8 cellular contexts compared by ENCODE assay signal in genomic region chr1:206470692-206471414, GRCh38. TPM values are rescaled to one million over a fixed set of nuclear protein-coding genes. Genes with fewer than 3 reads are reported as not detected.
DNase-seq lines count a peak whose midpoint lies in the region; ATAC-seq and TF ChIP-seq lines count a peak whose summit lies in the region.

No MANE protein-coding gene starts in this region.

- ATAC-seq in HG03159 (IDR thresholded peaks at IDR 0.05; ENCODE audit: unreplicated experiment) (peak; percentile 20), left lobe of liver (peak; percentile 64)
- ATAC-seq in stimulated activated naive B cell treated with anti-CD40 and anti-IgM and Interleukin-4, amounts not matched to agents 10 μg/mL and 1 μg/mL and 100 μg/mL, for 72 hours (replicated peaks): peak; percentile 60 to 69

- no peaks in the 10 kb centered on the region for H3K36me3 ChIP-seq in SK-N-MC (ENCODE audit: insufficient read depth, low read length)
- H3K36me3 ChIP-seq in brain microvascular endothelial cell (replicated peaks): peaks cover 20% of the 10 kb centered on the region

- H3K4me1 Mint-ChIP-seq in stimulated activated naive B cell treated with anti-CD40 and anti-IgM and Interleukin-4, amounts not matched to agents 10 μg/mL and 1 μg/mL and 100 μg/mL, for 72 hours: peaks cover 69 to 86% of the 10 kb centered on the region in 2 donors

- no peaks in the 10 kb centered on the region for H3K9me3 Mint-ChIP-seq in stimulated activated naive B cell treated with anti-CD40 and anti-IgM and Interleukin-4, amounts not matched to agents 10 μg/mL and 1 μg/mL and 100 μg/mL, for 72 hours

- H3K9ac ChIP-seq in SK-N-MC (ENCODE audit: insufficient read length): no peak overlapping the region

- in situ Hi-C loops in brain microvascular endothelial cell (cut with HindIII; ENCODE audit: low pct_ligation_motif_present, low sequenced_read_pairs): no loop called here

- DNase-seq in stimulated activated CD4-positive, alpha-beta T cell treated with anti-CD3 and anti-CD28 coated beads, Interleukin-15, amount 100 ng/mL, for 24 hours: peak; percentile 66
- DNase-seq in stimulated activated CD4-positive, alpha-beta T cell treated with anti-CD3 and anti-CD28 coated beads, Interleukin-12 subunit alpha, Interleukin-12 subunit beta, amount 100 ng/mL, for 4 hours: no peak
- no peak for DNase-seq in SK-N-MC (ENCODE audit: low read depth, low spot score)
- DNase-seq in brain microvascular endothelial cell: peak; percentile 73
- no peak for DNase-seq in left lobe of liver (ENCODE audit: low spot score)
- DNase-seq in stimulated activated naive B cell treated with anti-CD40 and anti-IgM and Interleukin-4, amounts not matched to agents 10 μg/mL and 1 μg/mL and 100 μg/mL, for 72 hours: peak; percentile 53
- DNase-seq in NCI-H187 treated with DMSO at 0.1 percent for 48 hours (lab: John Stamatoyannopoulos, UW): no peak

- no peak for TF ChIP-seq CTCF in brain microvascular endothelial cell (IDR thresholded peaks at IDR 0.05; ENCODE audit: low read depth, low read length, missing control alignments)

- H3K4me3 ChIP-seq in SK-N-MC: peak overlapping the region; percentile 59
- peak overlapping the region; percentile 86 for H3K4me3 ChIP-seq in brain microvascular endothelial cell (ENCODE audit: low read depth, low read length)

- H3K36me3 Mint-ChIP-seq in stimulated activated naive B cell treated with anti-CD40 and anti-IgM and Interleukin-4, amounts not matched to agents 10 μg/mL and 1 μg/mL and 100 μg/mL, for 72 hours: peaks cover 30 to 40% of the 10 kb centered on the region in 2 donors

- H3K4me3 Mint-ChIP-seq in stimulated activated naive B cell treated with anti-CD40 and anti-IgM and Interleukin-4, amounts not matched to agents 10 μg/mL and 1 μg/mL and 100 μg/mL, for 72 hours: peak overlapping the region; percentile 88 to 96

- H3K27ac ChIP-seq in SK-N-MC (no peak overlapping the region), brain microvascular endothelial cell (peak overlapping the region; percentile 67)

- no peaks in the 10 kb centered on the region for H3K27me3 Mint-ChIP-seq in stimulated activated naive B cell treated with anti-CD40 and anti-IgM and Interleukin-4, amounts not matched to agents 10 μg/mL and 1 μg/mL and 100 μg/mL, for 72 hours

- no peaks in the 10 kb centered on the region for H3K27me3 ChIP-seq in brain microvascular endothelial cell (replicated peaks)

- H3K9me3 ChIP-seq in SK-N-MC (ENCODE audit: low read depth, low read length): no peaks in the 10 kb centered on the region

- H3K27ac Mint-ChIP-seq in stimulated activated naive B cell treated with anti-CD40 and anti-IgM and Interleukin-4, amounts not matched to agents 10 μg/mL and 1 μg/mL and 100 μg/mL, for 72 hours: peak overlapping the region; percentile 97

RNA-seq across cellular contexts. Expression of gene IKBKE, which starts 0.6 kb away (rescaled TPM):
- total RNA-seq in left lobe of liver: 1.3 TPM

RNA-seq across cellular contexts. Expression of gene RASSF5, which starts 36.5 kb away (rescaled TPM):
- total RNA-seq in left lobe of liver: 13.1 TPM

Comparison
In these comparisons a context has a peak if more than half of its experiments do, and no peak if none do; other contexts are left out.
1. DNase-seq: peak in stimulated activated CD4-positive, alpha-beta T cell treated with anti-CD3 and anti-CD28 coated beads, Interleukin-15, amount 100 ng/mL, for 24 hours (single experiment), brain microvascular endothelial cell (single experiment) and stimulated activated naive B cell treated with anti-CD40 and anti-IgM and Interleukin-4, amounts not matched to agents 10 μg/mL and 1 μg/mL and 100 μg/mL, for 72 hours (single experiment); none in stimulated activated CD4-positive, alpha-beta T cell treated with anti-CD3 and anti-CD28 coated beads, Interleukin-12 subunit alpha, Interleukin-12 subunit beta, amount 100 ng/mL, for 4 hours (single experiment), SK-N-MC (single experiment), left lobe of liver (single experiment) and NCI-H187 treated with DMSO at 0.1 percent for 48 hours (single experiment).
2. Peak in every context shown above with its lines, with median percentiles within 50 percentile points of each other: ATAC-seq.